Comparison of ENCODE assay signal across 2 cellular contexts in genomic region chr14:33556382-33557121, GRCh38.
TF ChIP-seq lines count a peak whose summit lies in the region.

No MANE protein-coding gene starts in this region.

TF ChIP-seq in SK-N-SH treated with all-trans-retinoic acid at 6 μM for 48 hours, 23 proteins besides CTCF, POLR2A, EP300 and RAD21 (continued from another document):
- TF ChIP-seq ZC3H10 (CRISPR knock-in tag; IDR thresholded peaks at IDR 0.05) (no peak), TSHZ2 (CRISPR knock-in tag; IDR thresholded peaks at IDR 0.05) (no peak), ZNF70 (CRISPR knock-in tag; IDR thresholded peaks at IDR 0.05) (no peak), TCF4 (CRISPR knock-in tag; IDR thresholded peaks at IDR 0.05; ENCODE audit: borderline replicate concordance) (no peak), OSR1 (CRISPR knock-in tag; IDR thresholded peaks at IDR 0.05) (no peak), PPARA (CRISPR knock-in tag; IDR thresholded peaks at IDR 0.05; ENCODE audit: borderline replicate concordance) (no peak), ARNTL (CRISPR knock-in tag; IDR thresholded peaks at IDR 0.05; ENCODE audit: borderline replicate concordance, low read depth) (no peak), RARB (CRISPR knock-in tag; IDR thresholded peaks at IDR 0.05) (no peak), ZNF565 (CRISPR knock-in tag; conservative IDR thresholded peaks at IDR 0.05; ENCODE audit: low read depth) (no peak), ISL1 (CRISPR knock-in tag; IDR thresholded peaks at IDR 0.05) (peak; percentile 71), BACH2 (CRISPR knock-in tag; IDR thresholded peaks at IDR 0.05; ENCODE audit: borderline replicate concordance) (no peak), SNAI2 (CRISPR knock-in tag; IDR thresholded peaks at IDR 0.05) (no peak), CSDC2 (CRISPR knock-in tag; IDR thresholded peaks at IDR 0.05) (0 out of 2 replicates have a peak, but pooled peaks have one; percentile 65), CSRNP3 (CRISPR knock-in tag; IDR thresholded peaks at IDR 0.05) (no peak), ZNF8 (CRISPR knock-in tag; IDR thresholded peaks at IDR 0.05) (no peak), GLIS3 (CRISPR knock-in tag; IDR thresholded peaks at IDR 0.05) (no peak), TOX (CRISPR knock-in tag; IDR thresholded peaks at IDR 0.05; ENCODE audit: borderline replicate concordance) (no peak), POU6F1 (CRISPR knock-in tag; IDR thresholded peaks at IDR 0.05; ENCODE audit: borderline replicate concordance, low read depth) (no peak), ZFP3 (CRISPR knock-in tag; IDR thresholded peaks at IDR 0.05) (no peak), CREB5 (CRISPR knock-in tag; IDR thresholded peaks at IDR 0.05; ENCODE audit: low read depth) (peak; percentile 54; the same call in 1 of the 2 replicates)
TF ChIP-seq in SK-N-SH treated with all-trans-retinoic acid at 6 μM for 48 hours: peak in this region for 3.

TF ChIP-seq in HepG2, 621 proteins besides CTCF, POLR2A, EP300 and RAD21:
- TF ChIP-seq NFAT5 (CRISPR knock-in tag; IDR thresholded peaks at IDR 0.05) (no peak), ZNF296 (CRISPR knock-in tag; conservative IDR thresholded peaks at IDR 0.05) (no peak), NR0B2 (CRISPR knock-in tag; IDR thresholded peaks at IDR 0.05) (no peak), ZNF777 (CRISPR knock-in tag; IDR thresholded peaks at IDR 0.05) (no peak), KDM1A (CRISPR knock-in tag; IDR thresholded peaks at IDR 0.05) (no peak)
TF ChIP-seq in HepG2: peak in this region for 0.
